In genomic region chr20:49046087-49046900, GRCh38 we compare ENCODE assay signal across 1 cellular context.
TF ChIP-seq lines count a peak whose summit lies in the region.

Gene CSE1L (plus strand): TSS chr20:49046312. CDS start chr20:49058464, 12,152 bp downstream.

TF ChIP-seq in K562, 482 proteins besides CTCF, POLR2A, EP300 and RAD21 (continued from another document and continues in another):
- TF ChIP-seq, protein P1, sequence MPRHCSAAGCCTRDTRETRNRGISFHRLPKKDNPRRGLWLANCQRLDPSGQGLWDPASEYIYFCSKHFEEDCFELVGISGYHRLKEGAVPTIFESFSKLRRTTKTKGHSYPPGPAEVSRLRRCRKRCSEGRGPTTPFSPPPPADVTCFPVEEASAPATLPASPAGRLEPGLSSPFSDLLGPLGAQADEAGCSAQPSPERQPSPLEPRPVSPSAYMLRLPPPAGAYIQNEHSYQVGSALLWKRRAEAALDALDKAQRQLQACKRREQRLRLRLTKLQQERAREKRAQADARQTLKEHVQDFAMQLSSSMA (CRISPR knock-in tag; IDR thresholded peaks at IDR 0.05) = no peak
- peak; percentile 6; the same call in 1 of the 2 replicates for TF ChIP-seq ZBTB7A (IDR thresholded peaks at IDR 0.05; ENCODE audit: borderline replicate concordance, control insufficient read depth, low read depth, low read length)
- 0 out of 2 replicates have a peak, but pooled peaks have one; percentile 23 for TF ChIP-seq SREBF1 (IDR thresholded peaks at IDR 0.05; ENCODE audit: borderline replicate concordance, low read depth, low read length)
- no peak for TF ChIP-seq MIER1 (IDR thresholded peaks at IDR 0.05; ENCODE audit: low read depth)
- no peak for TF ChIP-seq ZFP1 (CRISPR knock-in tag; IDR thresholded peaks at IDR 0.05)
- peak; percentile 89 for TF ChIP-seq POLR2H (tag; IDR thresholded peaks at IDR 0.05; ENCODE audit: low read depth)
- no peak for TF ChIP-seq KLF13 (tag; IDR thresholded peaks at IDR 0.05; ENCODE audit: borderline replicate concordance, low read depth)
- TF ChIP-seq MEF2A (IDR thresholded peaks at IDR 0.05; ENCODE audit: control insufficient read depth, low read depth, low read length) = no peak
- no peak for TF ChIP-seq ZNF764 (CRISPR knock-in tag; IDR thresholded peaks at IDR 0.05; ENCODE audit: low read depth)
- TF ChIP-seq SMC3 (conservative IDR thresholded peaks at IDR 0.05; ENCODE audit: insufficient read depth, low read depth, low read length) = no peak
- TF ChIP-seq ZNF780A (CRISPR knock-in tag; IDR thresholded peaks at IDR 0.05) = no peak
- TF ChIP-seq ZNF41 (CRISPR knock-in tag; conservative IDR thresholded peaks at IDR 0.05) = no peak
- TF ChIP-seq ZFPM2 (CRISPR knock-in tag; IDR thresholded peaks at IDR 0.05) = no peak
- peak; percentile 9; the same call in 1 of the 2 replicates for TF ChIP-seq MAFF (IDR thresholded peaks at IDR 0.05; ENCODE audit: low read length)
- TF ChIP-seq RERE (CRISPR knock-in tag; IDR thresholded peaks at IDR 0.05; ENCODE audit: borderline replicate concordance) = no peak
- peak; percentile 80; the same call in 1 of the 2 replicates for TF ChIP-seq E2F4 (CRISPR knock-in tag; IDR thresholded peaks at IDR 0.05; ENCODE audit: low read depth)
- TF ChIP-seq RBM15 (IDR thresholded peaks at IDR 0.05; ENCODE audit: insufficient read depth, low read length) = no peak
- no peak for TF ChIP-seq ARHGAP35 (IDR thresholded peaks at IDR 0.05; ENCODE audit: partially characterized antibody)
- TF ChIP-seq, protein P2, sequence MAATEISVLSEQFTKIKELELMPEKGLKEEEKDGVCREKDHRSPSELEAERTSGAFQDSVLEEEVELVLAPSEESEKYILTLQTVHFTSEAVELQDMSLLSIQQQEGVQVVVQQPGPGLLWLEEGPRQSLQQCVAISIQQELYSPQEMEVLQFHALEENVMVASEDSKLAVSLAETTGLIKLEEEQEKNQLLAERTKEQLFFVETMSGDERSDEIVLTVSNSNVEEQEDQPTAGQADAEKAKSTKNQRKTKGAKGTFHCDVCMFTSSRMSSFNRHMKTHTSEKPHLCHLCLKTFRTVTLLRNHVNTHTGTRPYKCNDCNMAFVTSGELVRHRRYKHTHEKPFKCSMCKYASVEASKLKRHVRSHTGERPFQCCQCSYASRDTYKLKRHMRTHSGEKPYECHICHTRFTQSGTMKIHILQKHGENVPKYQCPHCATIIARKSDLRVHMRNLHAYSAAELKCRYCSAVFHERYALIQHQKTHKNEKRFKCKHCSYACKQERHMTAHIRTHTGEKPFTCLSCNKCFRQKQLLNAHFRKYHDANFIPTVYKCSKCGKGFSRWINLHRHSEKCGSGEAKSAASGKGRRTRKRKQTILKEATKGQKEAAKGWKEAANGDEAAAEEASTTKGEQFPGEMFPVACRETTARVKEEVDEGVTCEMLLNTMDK (IDR thresholded peaks at IDR 0.05; ENCODE audit: borderline replicate concordance, insufficient read depth, low read depth, low read length, poor library complexity, severe bottlenecking) = no peak
- peak; percentile 72 for TF ChIP-seq SAP30 (IDR thresholded peaks at IDR 0.05; ENCODE audit: borderline replicate concordance, insufficient read depth, low read depth, low read length, poor library complexity, severe bottlenecking)
- no peak for TF ChIP-seq COPS2 (conservative IDR thresholded peaks at IDR 0.05)
- TF ChIP-seq NR2C2 (CRISPR knock-in tag; IDR thresholded peaks at IDR 0.05) = peak; percentile 81; the same call in 1 of the 2 replicates
- TF ChIP-seq NR2C2 (tag; IDR thresholded peaks at IDR 0.05) = no peak
- TF ChIP-seq PRMT5 (CRISPR knock-in tag; IDR thresholded peaks at IDR 0.05) = peak; percentile 86; the same call in 1 of the 2 replicates
- TF ChIP-seq ETV5 (CRISPR knock-in tag; IDR thresholded peaks at IDR 0.05; ENCODE audit: low read depth) = no peak
- TF ChIP-seq ETV1 (tag; conservative IDR thresholded peaks at IDR 0.05; ENCODE audit: low read depth) = no peak
- no peak for TF ChIP-seq U2AF2 (optimal IDR thresholded peaks at IDR 0.05; ENCODE audit: low read depth, low read length)
- TF ChIP-seq EZH2 (IDR thresholded peaks at IDR 0.05; ENCODE audit: borderline replicate concordance, low read depth, low read length) = no peak
- TF ChIP-seq ATF2 (CRISPR knock-in tag; IDR thresholded peaks at IDR 0.05) = no peak
- TF ChIP-seq, protein P3, sequence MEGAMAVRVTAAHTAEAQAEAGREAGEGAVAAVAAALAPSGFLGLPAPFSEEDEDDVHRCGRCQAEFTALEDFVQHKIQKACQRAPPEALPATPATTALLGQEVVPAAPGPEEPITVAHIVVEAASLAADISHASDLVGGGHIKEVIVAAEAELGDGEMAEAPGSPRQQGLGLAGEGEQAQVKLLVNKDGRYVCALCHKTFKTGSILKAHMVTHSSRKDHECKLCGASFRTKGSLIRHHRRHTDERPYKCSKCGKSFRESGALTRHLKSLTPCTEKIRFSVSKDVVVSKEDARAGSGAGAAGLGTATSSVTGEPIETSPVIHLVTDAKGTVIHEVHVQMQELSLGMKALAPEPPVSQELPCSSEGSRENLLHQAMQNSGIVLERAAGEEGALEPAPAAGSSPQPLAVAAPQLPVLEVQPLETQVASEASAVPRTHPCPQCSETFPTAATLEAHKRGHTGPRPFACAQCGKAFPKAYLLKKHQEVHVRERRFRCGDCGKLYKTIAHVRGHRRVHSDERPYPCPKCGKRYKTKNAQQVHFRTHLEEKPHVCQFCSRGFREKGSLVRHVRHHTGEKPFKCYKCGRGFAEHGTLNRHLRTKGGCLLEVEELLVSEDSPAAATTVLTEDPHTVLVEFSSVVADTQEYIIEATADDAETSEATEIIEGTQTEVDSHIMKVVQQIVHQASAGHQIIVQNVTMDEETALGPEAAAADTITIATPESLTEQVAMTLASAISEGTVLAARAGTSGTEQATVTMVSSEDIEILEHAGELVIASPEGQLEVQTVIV (CRISPR knock-in tag; IDR thresholded peaks at IDR 0.05; ENCODE audit: borderline replicate concordance) = no peak
- TF ChIP-seq ZNF695 (CRISPR knock-in tag; IDR thresholded peaks at IDR 0.05) = no peak; the same call in 1 of the 2 replicates
- TF ChIP-seq CHD1 (IDR thresholded peaks at IDR 0.05; ENCODE audit: low read length) = no peak
- peak; percentile 67 for TF ChIP-seq ETS1 (conservative IDR thresholded peaks at IDR 0.05; ENCODE audit: control insufficient read depth, low read depth, low read length)
- peak; percentile 42; the same call in 1 of the 2 replicates for TF ChIP-seq ZBTB33 (CRISPR knock-in tag; IDR thresholded peaks at IDR 0.05)
- TF ChIP-seq SRSF3 (IDR thresholded peaks at IDR 0.05; ENCODE audit: insufficient read depth, low read length) = 0 out of 2 replicates have a peak, but pooled peaks have one; percentile 54
- 0 out of 2 replicates have a peak, but pooled peaks have one; percentile 15 for TF ChIP-seq PHF21A (IDR thresholded peaks at IDR 0.05; ENCODE audit: borderline replicate concordance, low read depth)
- peak; percentile 86 for TF ChIP-seq NEUROD1 (IDR thresholded peaks at IDR 0.05; ENCODE audit: borderline replicate concordance, low read depth, low read length, partially characterized antibody)
- TF ChIP-seq, protein P4, sequence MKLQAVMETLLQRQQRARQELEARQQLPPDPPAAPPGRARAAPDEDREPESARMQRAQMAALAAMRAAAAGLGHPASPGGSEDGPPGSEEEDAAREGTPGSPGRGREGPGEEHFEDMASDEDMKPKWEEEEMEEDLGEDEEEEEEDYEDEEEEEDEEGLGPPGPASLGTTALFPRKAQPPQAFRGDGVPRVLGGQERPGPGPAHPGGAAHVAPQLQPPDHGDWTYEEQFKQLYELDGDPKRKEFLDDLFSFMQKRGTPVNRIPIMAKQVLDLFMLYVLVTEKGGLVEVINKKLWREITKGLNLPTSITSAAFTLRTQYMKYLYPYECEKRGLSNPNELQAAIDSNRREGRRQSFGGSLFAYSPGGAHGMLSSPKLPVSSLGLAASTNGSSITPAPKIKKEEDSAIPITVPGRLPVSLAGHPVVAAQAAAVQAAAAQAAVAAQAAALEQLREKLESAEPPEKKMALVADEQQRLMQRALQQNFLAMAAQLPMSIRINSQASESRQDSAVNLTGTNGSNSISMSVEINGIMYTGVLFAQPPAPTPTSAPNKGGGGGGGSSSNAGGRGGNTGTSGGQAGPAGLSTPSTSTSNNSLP (IDR thresholded peaks at IDR 0.05; ENCODE audit: borderline replicate concordance, low read depth, low read length) = no peak
